In genomic region chr6:41073203-41073967, GRCh38 we compare ENCODE assay signal across 1 cellular context.
A peak's percentile ranks its signal among the peaks of the same experiment; 100 is the strongest.
TF ChIP-seq lines count a peak whose summit lies in the region.

No MANE protein-coding gene starts in this region.

TF ChIP-seq in HEK293, 187 proteins besides CTCF, POLR2A, EP300 and RAD21 (continued from another document and continues in another):
- TF ChIP-seq MZF1 (tag by site-specific recombination; IDR thresholded peaks at IDR 0.05; ENCODE audit: borderline replicate concordance) (0 out of 2 replicates have a peak, but pooled peaks have one; percentile 11), ZSCAN23 (tag by site-specific recombination; IDR thresholded peaks at IDR 0.05) (no peak), KLF10 (tag by site-specific recombination; IDR thresholded peaks at IDR 0.05) (peak; percentile 68), ZNF398 (tag by site-specific recombination; IDR thresholded peaks at IDR 0.05) (peak; percentile 86), ZBTB1 (tag by site-specific recombination; IDR thresholded peaks at IDR 0.05) (no peak), ZNF311 (tag by site-specific recombination; IDR thresholded peaks at IDR 0.05; ENCODE audit: borderline replicate concordance) (no peak), MYNN (tag by site-specific recombination; IDR thresholded peaks at IDR 0.05; ENCODE audit: borderline replicate concordance) (no peak), ZBTB26 (tag by site-specific recombination; optimal IDR thresholded peaks at IDR 0.05) (peak; percentile 88), ZNF561 (tag by site-specific recombination; IDR thresholded peaks at IDR 0.05; ENCODE audit: borderline replicate concordance) (peak; percentile 46; the same call in 1 of the 2 replicates), KLF17 (tag by site-specific recombination; IDR thresholded peaks at IDR 0.05) (0 out of 2 replicates have a peak, but pooled peaks have one; percentile 52), ZNF830 (tag by site-specific recombination; IDR thresholded peaks at IDR 0.05; ENCODE audit: low read depth) (no peak), ZNF10 (tag by site-specific recombination; IDR thresholded peaks at IDR 0.05) (no peak), ZNF302 (tag by site-specific recombination; IDR thresholded peaks at IDR 0.05; ENCODE audit: low read depth) (no peak), PRDM2 (tag by site-specific recombination; IDR thresholded peaks at IDR 0.05; ENCODE audit: borderline replicate concordance) (no peak), ZNF169 (tag by site-specific recombination; IDR thresholded peaks at IDR 0.05) (no peak), ZNF596 (tag by site-specific recombination; IDR thresholded peaks at IDR 0.05) (0 out of 2 replicates have a peak, but pooled peaks have one; percentile 27), ZNF341 (tag by site-specific recombination; IDR thresholded peaks at IDR 0.05; ENCODE audit: low read depth) (peak; percentile 92), ZNF37A (tag by site-specific recombination; IDR thresholded peaks at IDR 0.05) (no peak), ZNF391 (tag by site-specific recombination; IDR thresholded peaks at IDR 0.05; ENCODE audit: borderline replicate concordance, low read depth) (peak; percentile 73; the same call in 1 of the 2 replicates), SP7 (tag by site-specific recombination; IDR thresholded peaks at IDR 0.05) (peak; percentile 46), ZNF654 (tag by site-specific recombination; IDR thresholded peaks at IDR 0.05; ENCODE audit: low read depth) (no peak), ZNF776 (tag by site-specific recombination; IDR thresholded peaks at IDR 0.05; ENCODE audit: borderline replicate concordance) (no peak), GLI2 (tag by site-specific recombination; IDR thresholded peaks at IDR 0.05; ENCODE audit: borderline replicate concordance, low read depth) (no peak), ZNF558 (tag by site-specific recombination; IDR thresholded peaks at IDR 0.05) (no peak), ZNF23 (tag by site-specific recombination; IDR thresholded peaks at IDR 0.05; ENCODE audit: borderline replicate concordance) (no peak), ZNF670 (tag by site-specific recombination; IDR thresholded peaks at IDR 0.05; ENCODE audit: low read depth) (no peak), ZNF623 (tag by site-specific recombination; IDR thresholded peaks at IDR 0.05) (no peak), KLF8 (tag by site-specific recombination; IDR thresholded peaks at IDR 0.05) (peak; percentile 91), ZNF16 (tag by site-specific recombination; IDR thresholded peaks at IDR 0.05; ENCODE audit: low read depth) (no peak), SALL2 (tag by site-specific recombination; IDR thresholded peaks at IDR 0.05; ENCODE audit: borderline replicate concordance) (no peak), ZSCAN5A (tag by site-specific recombination; IDR thresholded peaks at IDR 0.05) (no peak; the same call in 1 of the 2 replicates), HOXA7 (CRISPR knock-in tag; IDR thresholded peaks at IDR 0.05; ENCODE audit: borderline replicate concordance) (no peak), ZNF560 (tag by site-specific recombination; IDR thresholded peaks at IDR 0.05; ENCODE audit: borderline replicate concordance) (no peak), ZFP3 (tag by site-specific recombination; IDR thresholded peaks at IDR 0.05; ENCODE audit: low read depth) (no peak), ZNF354C (tag by site-specific recombination; IDR thresholded peaks at IDR 0.05; ENCODE audit: borderline replicate concordance, low read depth) (no peak), GFI1B (tag by site-specific recombination; IDR thresholded peaks at IDR 0.05) (no peak), KLF16 (tag by site-specific recombination; IDR thresholded peaks at IDR 0.05) (peak; percentile 64; the same call in 1 of the 2 replicates), ZNF843 (tag by site-specific recombination; IDR thresholded peaks at IDR 0.05) (no peak), ELK4 (IDR thresholded peaks at IDR 0.05; ENCODE audit: borderline replicate concordance, low read depth, low read length) (no peak), KLF9 (tag by site-specific recombination; IDR thresholded peaks at IDR 0.05; ENCODE audit: low read depth) (peak; percentile 89), ZNF211 (tag by site-specific recombination; IDR thresholded peaks at IDR 0.05; ENCODE audit: low read depth) (no peak), ZNF155 (tag by site-specific recombination; IDR thresholded peaks at IDR 0.05) (no peak)
- TF ChIP-seq, protein P1, sequence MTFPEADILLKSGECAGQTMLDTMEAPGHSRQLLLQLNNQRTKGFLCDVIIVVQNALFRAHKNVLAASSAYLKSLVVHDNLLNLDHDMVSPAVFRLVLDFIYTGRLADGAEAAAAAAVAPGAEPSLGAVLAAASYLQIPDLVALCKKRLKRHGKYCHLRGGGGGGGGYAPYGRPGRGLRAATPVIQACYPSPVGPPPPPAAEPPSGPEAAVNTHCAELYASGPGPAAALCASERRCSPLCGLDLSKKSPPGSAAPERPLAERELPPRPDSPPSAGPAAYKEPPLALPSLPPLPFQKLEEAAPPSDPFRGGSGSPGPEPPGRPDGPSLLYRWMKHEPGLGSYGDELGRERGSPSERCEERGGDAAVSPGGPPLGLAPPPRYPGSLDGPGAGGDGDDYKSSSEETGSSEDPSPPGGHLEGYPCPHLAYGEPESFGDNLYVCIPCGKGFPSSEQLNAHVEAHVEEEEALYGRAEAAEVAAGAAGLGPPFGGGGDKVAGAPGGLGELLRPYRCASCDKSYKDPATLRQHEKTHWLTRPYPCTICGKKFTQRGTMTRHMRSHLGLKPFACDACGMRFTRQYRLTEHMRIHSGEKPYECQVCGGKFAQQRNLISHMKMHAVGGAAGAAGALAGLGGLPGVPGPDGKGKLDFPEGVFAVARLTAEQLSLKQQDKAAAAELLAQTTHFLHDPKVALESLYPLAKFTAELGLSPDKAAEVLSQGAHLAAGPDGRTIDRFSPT (tag by site-specific recombination; IDR thresholded peaks at IDR 0.05): no peak
- TF ChIP-seq, protein P2, sequence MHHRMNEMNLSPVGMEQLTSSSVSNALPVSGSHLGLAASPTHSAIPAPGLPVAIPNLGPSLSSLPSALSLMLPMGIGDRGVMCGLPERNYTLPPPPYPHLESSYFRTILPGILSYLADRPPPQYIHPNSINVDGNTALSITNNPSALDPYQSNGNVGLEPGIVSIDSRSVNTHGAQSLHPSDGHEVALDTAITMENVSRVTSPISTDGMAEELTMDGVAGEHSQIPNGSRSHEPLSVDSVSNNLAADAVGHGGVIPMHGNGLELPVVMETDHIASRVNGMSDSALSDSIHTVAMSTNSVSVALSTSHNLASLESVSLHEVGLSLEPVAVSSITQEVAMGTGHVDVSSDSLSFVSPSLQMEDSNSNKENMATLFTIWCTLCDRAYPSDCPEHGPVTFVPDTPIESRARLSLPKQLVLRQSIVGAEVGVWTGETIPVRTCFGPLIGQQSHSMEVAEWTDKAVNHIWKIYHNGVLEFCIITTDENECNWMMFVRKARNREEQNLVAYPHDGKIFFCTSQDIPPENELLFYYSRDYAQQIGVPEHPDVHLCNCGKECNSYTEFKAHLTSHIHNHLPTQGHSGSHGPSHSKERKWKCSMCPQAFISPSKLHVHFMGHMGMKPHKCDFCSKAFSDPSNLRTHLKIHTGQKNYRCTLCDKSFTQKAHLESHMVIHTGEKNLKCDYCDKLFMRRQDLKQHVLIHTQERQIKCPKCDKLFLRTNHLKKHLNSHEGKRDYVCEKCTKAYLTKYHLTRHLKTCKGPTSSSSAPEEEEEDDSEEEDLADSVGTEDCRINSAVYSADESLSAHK (tag by site-specific recombination; IDR thresholded peaks at IDR 0.05): no peak
- TF ChIP-seq, protein P3, sequence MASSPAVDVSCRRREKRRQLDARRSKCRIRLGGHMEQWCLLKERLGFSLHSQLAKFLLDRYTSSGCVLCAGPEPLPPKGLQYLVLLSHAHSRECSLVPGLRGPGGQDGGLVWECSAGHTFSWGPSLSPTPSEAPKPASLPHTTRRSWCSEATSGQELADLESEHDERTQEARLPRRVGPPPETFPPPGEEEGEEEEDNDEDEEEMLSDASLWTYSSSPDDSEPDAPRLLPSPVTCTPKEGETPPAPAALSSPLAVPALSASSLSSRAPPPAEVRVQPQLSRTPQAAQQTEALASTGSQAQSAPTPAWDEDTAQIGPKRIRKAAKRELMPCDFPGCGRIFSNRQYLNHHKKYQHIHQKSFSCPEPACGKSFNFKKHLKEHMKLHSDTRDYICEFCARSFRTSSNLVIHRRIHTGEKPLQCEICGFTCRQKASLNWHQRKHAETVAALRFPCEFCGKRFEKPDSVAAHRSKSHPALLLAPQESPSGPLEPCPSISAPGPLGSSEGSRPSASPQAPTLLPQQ (tag by site-specific recombination; IDR thresholded peaks at IDR 0.05): no peak; the same call in none of the 2 replicates
